Comparison of ENCODE assay signal across 1 cellular context in genomic region chr4:14196141-14196540, GRCh38.
TF ChIP-seq lines count a peak whose summit lies in the region.

No MANE protein-coding gene starts in this region.

TF ChIP-seq in WTC11, 78 proteins besides CTCF, POLR2A, EP300 and RAD21 (continued from another document):
- no peak for TF ChIP-seq AR (CRISPR knock-in tag; IDR thresholded peaks at IDR 0.05)
- TF ChIP-seq KAT7 (CRISPR knock-in tag; IDR thresholded peaks at IDR 0.05; ENCODE audit: borderline replicate concordance): no peak
- TF ChIP-seq, protein P1, sequence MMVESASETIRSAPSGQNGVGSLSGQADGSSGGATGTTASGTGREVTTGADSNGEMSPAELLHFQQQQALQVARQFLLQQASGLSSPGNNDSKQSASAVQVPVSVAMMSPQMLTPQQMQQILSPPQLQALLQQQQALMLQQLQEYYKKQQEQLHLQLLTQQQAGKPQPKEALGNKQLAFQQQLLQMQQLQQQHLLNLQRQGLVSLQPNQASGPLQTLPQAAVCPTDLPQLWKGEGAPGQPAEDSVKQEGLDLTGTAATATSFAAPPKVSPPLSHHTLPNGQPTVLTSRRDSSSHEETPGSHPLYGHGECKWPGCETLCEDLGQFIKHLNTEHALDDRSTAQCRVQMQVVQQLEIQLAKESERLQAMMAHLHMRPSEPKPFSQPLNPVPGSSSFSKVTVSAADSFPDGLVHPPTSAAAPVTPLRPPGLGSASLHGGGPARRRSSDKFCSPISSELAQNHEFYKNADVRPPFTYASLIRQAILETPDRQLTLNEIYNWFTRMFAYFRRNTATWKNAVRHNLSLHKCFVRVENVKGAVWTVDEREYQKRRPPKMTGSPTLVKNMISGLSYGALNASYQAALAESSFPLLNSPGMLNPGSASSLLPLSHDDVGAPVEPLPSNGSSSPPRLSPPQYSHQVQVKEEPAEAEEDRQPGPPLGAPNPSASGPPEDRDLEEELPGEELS (CRISPR knock-in tag; IDR thresholded peaks at IDR 0.05): peak; percentile 84
- TF ChIP-seq, protein P2, sequence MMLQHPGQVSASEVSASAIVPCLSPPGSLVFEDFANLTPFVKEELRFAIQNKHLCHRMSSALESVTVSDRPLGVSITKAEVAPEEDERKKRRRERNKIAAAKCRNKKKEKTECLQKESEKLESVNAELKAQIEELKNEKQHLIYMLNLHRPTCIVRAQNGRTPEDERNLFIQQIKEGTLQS (CRISPR knock-in tag; conservative IDR thresholded peaks at IDR 0.05): no peak
- peak; percentile 47 for TF ChIP-seq TEAD1 (CRISPR knock-in tag; IDR thresholded peaks at IDR 0.05)
- TF ChIP-seq ETV6 (CRISPR knock-in tag; IDR thresholded peaks at IDR 0.05): no peak
- TF ChIP-seq, protein P3, sequence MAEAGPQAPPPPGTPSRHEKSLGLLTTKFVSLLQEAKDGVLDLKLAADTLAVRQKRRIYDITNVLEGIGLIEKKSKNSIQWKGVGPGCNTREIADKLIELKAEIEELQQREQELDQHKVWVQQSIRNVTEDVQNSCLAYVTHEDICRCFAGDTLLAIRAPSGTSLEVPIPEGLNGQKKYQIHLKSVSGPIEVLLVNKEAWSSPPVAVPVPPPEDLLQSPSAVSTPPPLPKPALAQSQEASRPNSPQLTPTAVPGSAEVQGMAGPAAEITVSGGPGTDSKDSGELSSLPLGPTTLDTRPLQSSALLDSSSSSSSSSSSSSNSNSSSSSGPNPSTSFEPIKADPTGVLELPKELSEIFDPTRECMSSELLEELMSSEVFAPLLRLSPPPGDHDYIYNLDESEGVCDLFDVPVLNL (CRISPR knock-in tag; IDR thresholded peaks at IDR 0.05; ENCODE audit: borderline replicate concordance, low read depth): no peak
- no peak for TF ChIP-seq SP1 (CRISPR knock-in tag; conservative IDR thresholded peaks at IDR 0.05)
- TF ChIP-seq ATF2 (CRISPR knock-in tag; IDR thresholded peaks at IDR 0.05; ENCODE audit: borderline replicate concordance, low read depth): no peak
- no peak for TF ChIP-seq GABPB1 (CRISPR knock-in tag; IDR thresholded peaks at IDR 0.05)
- TF ChIP-seq ZNF232 (CRISPR knock-in tag; IDR thresholded peaks at IDR 0.05): peak; percentile 45; the same call in 1 of the 2 replicates
- TF ChIP-seq NR3C1 (CRISPR knock-in tag; conservative IDR thresholded peaks at IDR 0.05; ENCODE audit: low read depth): no peak
